8 cellular contexts compared by ENCODE assay signal in the genomic region with DNA sequence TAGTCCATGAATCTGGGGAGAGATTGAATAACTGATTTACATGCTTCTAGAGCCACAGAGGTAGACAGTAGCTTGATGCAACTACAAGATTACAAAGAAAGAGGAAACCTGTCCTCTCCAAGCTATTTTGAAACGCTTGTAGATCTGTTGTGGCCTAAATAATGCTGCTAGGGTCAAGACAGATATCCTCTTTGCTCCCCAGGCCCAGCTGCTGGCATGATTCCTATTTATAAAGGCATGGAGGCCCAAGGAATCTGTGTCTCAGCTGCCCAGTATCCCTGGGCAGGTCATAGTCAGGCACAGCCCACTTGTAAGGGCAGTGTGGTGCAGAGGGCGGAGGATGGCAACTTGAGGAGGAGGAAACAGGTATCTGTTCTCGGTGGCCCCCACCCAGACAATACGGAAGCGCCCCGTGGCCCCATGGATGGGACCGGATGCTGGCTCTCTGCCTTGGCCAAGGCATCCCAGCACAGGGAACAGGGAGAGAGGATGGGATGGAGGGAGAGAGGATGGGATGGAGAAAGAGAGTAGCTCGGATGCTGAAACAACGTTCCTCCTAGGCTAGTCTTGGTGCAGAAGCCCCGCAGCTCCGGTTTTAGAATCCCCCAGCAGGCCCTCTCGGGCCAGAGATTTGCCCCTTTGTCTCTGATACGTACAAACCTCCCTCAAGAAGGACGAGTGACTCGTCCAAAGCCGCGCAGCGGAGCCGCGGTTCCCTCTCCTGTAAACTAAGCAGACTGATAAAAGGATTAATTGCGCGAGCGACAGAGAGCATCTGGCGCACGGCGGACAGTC. TPM values are rescaled to one million over a fixed set of nuclear protein-coding genes. Genes with fewer than 3 reads are reported as not detected.
A peak's percentile ranks its signal among the peaks of the same experiment; 100 is the strongest.
DNase-seq lines count a peak whose midpoint lies in the region; ATAC-seq and TF ChIP-seq lines count a peak whose summit lies in the region.

No MANE protein-coding gene starts in this region.

- in situ Hi-C loops in G401 (cut with HindIII; ENCODE audit: low sequenced_read_pairs), result no loop called here

- H3K27me3 Mint-ChIP-seq in activated T-cell treated with anti-CD3 and anti-CD28 coated beads, Interleukin-2, amount 50 U/mL, for 72 hours (ENCODE audit: low read depth), result no peaks in the 10 kb centered on the region

- TF ChIP-seq CTCF in KMS-11 (conservative IDR thresholded peaks at IDR 0.05; ENCODE audit: low read depth, low read length) (no peak), foreskin keratinocyte (conservative IDR thresholded peaks at IDR 0.05) (no peak), osteoblast (IDR thresholded peaks at IDR 0.05; ENCODE audit: extremely low read depth, low read depth, low read length) (no peak)

- no peaks in the 10 kb centered on the region for H3K9me3 Mint-ChIP-seq in activated T-cell treated with anti-CD3 and anti-CD28 coated beads, Interleukin-2, amount 50 U/mL, for 72 hours

- peak overlapping the region; percentile 83 for H3K27ac Mint-ChIP-seq in activated T-cell treated with anti-CD3 and anti-CD28 coated beads, Interleukin-2, amount 50 U/mL, for 72 hours

- peaks cover 0 to 2% of the 10 kb centered on the region in 2 donors for H3K36me3 Mint-ChIP-seq in activated T-cell treated with anti-CD3 and anti-CD28 coated beads, Interleukin-2, amount 50 U/mL, for 72 hours (ENCODE audit: insufficient read depth in 2 of 2)

- peaks cover 20% of the 10 kb centered on the region for H3K4me1 Mint-ChIP-seq in activated T-cell treated with anti-CD3 and anti-CD28 coated beads, Interleukin-2, amount 50 U/mL, for 72 hours (ENCODE audit: low read depth)

- DNase-seq in G401 (ENCODE audit: low spot score), result peak; percentile 56
- DNase-seq in activated T-cell treated with anti-CD3 and anti-CD28 coated beads, Interleukin-2, amount 50 U/mL, for 72 hours, result peak; percentile 30 to 39
- peak in 1 of 2 donors; percentile 15 for DNase-seq in foreskin keratinocyte
- peak; percentile 5 for DNase-seq in osteoblast (ENCODE audit: insufficient read length, low spot score, missing footprints)
- DNase-seq in superior temporal gyrus (ENCODE audit: extremely low spot score), result no peak
- DNase-seq in NCI-H446 treated with DMSO at 0.1 percent for 48 hours (lab: John Stamatoyannopoulos, UW), result no peak

- no peak overlapping the region; the same call in 1 of the 2 replicates for H3K9ac ChIP-seq in KMS-11

- H3K4me2 ChIP-seq in KMS-11 (peak overlapping the region; percentile 57), osteoblast (ENCODE audit: insufficient read depth, low read length) (peak overlapping the region; percentile 95)

- H3K9me3 ChIP-seq in osteoblast (ENCODE audit: low read depth, low read length), result no peaks in the 10 kb centered on the region

- no peaks in the 10 kb centered on the region for H4K20me1 ChIP-seq in KMS-11 (ENCODE audit: insufficient read depth)
- no peaks in the 10 kb centered on the region for H4K20me1 ChIP-seq in osteoblast (ENCODE audit: insufficient read depth, low read length)

- H3K79me2 ChIP-seq in KMS-11 (ENCODE audit: insufficient read depth, low read depth) (no peaks in the 10 kb centered on the region), osteoblast (ENCODE audit: insufficient read depth, low read length) (peaks cover 27% of the 10 kb centered on the region)

- H3K27me3 ChIP-seq in KMS-11 (ENCODE audit: insufficient read depth, low read depth) (peaks cover 3% of the 10 kb centered on the region; the same call in 1 of the 2 replicates), foreskin keratinocyte (no peaks in the 10 kb centered on the region), osteoblast (ENCODE audit: insufficient read depth, low read length) (no peaks in the 10 kb centered on the region)

- peak overlapping the region; percentile 93; the same call in 1 of the 2 replicates for H2AFZ ChIP-seq in KMS-11 (ENCODE audit: low read depth)
- H2AFZ ChIP-seq in osteoblast (ENCODE audit: low read length), result peak overlapping the region; percentile 99

- peak overlapping the region; percentile 95 to 97 for H3K4me3 Mint-ChIP-seq in activated T-cell treated with anti-CD3 and anti-CD28 coated beads, Interleukin-2, amount 50 U/mL, for 72 hours

- H3K36me3 ChIP-seq in KMS-11 (ENCODE audit: insufficient read depth) (no peaks in the 10 kb centered on the region), osteoblast (ENCODE audit: insufficient read depth, low read length) (no peaks in the 10 kb centered on the region)

- H3K4me1 ChIP-seq in KMS-11 (ENCODE audit: low read depth, poor library complexity, severe bottlenecking) (no peaks in the 10 kb centered on the region), foreskin keratinocyte (peaks cover 6% of the 10 kb centered on the region), osteoblast (ENCODE audit: insufficient read depth, low read length) (peaks cover 25% of the 10 kb centered on the region)

- peak; percentile 30 for ATAC-seq in GM21576 (IDR thresholded peaks at IDR 0.05; ENCODE audit: unreplicated experiment)
- ATAC-seq in activated T-cell treated with anti-CD3 and anti-CD28 coated beads, Interleukin-2, amount 50 U/mL, for 72 hours (replicated peaks in 1 of 2), result peak; percentile 3 to 6
- ATAC-seq in foreskin keratinocyte, result peak; percentile 31

- no peak overlapping the region for H3K27ac ChIP-seq in KMS-11
- H3K27ac ChIP-seq in foreskin keratinocyte, result peak overlapping the region; percentile 42
- H3K27ac ChIP-seq in osteoblast (ENCODE audit: low read depth, low read length), result peak overlapping the region; percentile 82

- H3K4me3 ChIP-seq in KMS-11 (IDR thresholded peaks at IDR 0.05; ENCODE audit: insufficient read depth, low read depth, low read length), result peak overlapping the region; percentile 67
- peak overlapping the region; percentile 85 for H3K4me3 ChIP-seq in osteoblast (ENCODE audit: insufficient read depth, low read length)

RNA-seq across cellular contexts. Expression of a gene that starts 0.8 kb away (rescaled TPM):
- 99.6 and 111 TPM in 2 replicates for total RNA-seq in G401 (2014; rRNA removed; shearing (Covaris generic))
- total RNA-seq in activated T-cell treated with anti-CD3 and anti-CD28 coated beads, Interleukin-2, amount 50 U/mL, for 72 hours, result 10 to 100 TPM; 24.1 to 33.9 TPM
- total RNA-seq in foreskin keratinocyte, result 21.2 and 28.6 TPM in 2 replicates
- polyA plus RNA-seq in foreskin keratinocyte, result 26.1 and 31.3 TPM in 2 replicates
- total RNA-seq in osteoblast, result 34.7 and 41.3 TPM in 2 replicates

RNA-seq across cellular contexts. Expression of a gene that starts 50.5 kb away (rescaled TPM):
- total RNA-seq in G401 (2014; rRNA removed; shearing (Covaris generic)), result 133 and 134 TPM in 2 replicates
- 10 to 100 TPM; 27.7 to 61.2 TPM for total RNA-seq in activated T-cell treated with anti-CD3 and anti-CD28 coated beads, Interleukin-2, amount 50 U/mL, for 72 hours
- total RNA-seq in foreskin keratinocyte (31.7 and 33.3 TPM in 2 replicates), osteoblast (66.6 and 83.6 TPM in 2 replicates)
- polyA plus RNA-seq in foreskin keratinocyte, result 15.8 and 17.2 TPM in 2 replicates

Comparison
In these comparisons a context has a peak if more than half of its experiments do, and no peak if none do; other contexts are left out.
1. DNase-seq: peak in G401 (single experiment), activated T-cell treated with anti-CD3 and anti-CD28 coated beads, Interleukin-2, amount 50 U/mL, for 72 hours (2 of 2) and osteoblast (single experiment); none in superior temporal gyrus (single experiment) and NCI-H446 treated with DMSO at 0.1 percent for 48 hours (single experiment).
2. Peak in every context shown above with its lines, with median percentiles within 50 percentile points of each other: ATAC-seq.